ENCODE assay signal across 19 cellular contexts in the genomic region with DNA sequence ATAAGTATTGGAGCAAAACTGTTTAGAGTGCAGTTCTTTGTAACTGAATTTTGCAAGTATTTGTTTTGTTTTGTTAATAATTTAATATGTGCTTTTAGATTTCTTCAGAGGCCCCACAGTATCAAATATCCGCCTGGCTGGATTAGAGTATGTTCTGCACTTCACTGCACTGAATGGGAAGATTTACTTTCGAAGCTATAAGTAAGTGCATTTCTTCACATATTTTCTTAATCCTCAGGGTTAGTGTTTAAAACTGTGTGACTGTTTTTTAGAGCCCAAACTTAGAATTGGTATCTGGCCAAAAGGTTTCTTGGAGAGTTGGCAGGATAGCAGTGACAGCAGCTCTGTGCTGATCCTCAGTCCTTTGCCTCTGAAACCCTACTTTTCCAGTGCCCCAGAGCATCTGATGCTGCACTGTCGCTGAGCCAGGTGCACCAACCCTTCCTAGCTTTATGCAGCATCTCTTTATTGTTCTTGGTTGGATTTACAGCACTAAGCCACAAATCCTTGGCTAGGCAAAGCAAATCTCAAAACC. TPM values are rescaled to one million over a fixed set of nuclear protein-coding genes. Genes with fewer than 3 reads are reported as not detected.
DNase-seq lines count a peak whose midpoint lies in the region; TF ChIP-seq lines count a peak whose summit lies in the region.
"Had no signal": no experiment of that assay in that cellular context is flagged by ENCODE, and none has a peak within 500 bp of the region (broad histone marks: within the 10 kb centered on the region; RNA-seq: fewer than 3 reads in every experiment).

No MANE protein-coding gene starts in this region.

- no peaks in the 10 kb centered on the region for H3K27me3 Mint-ChIP-seq in mesothelial cell of epicardium (ENCODE audit: low read depth)
- no peaks in the 10 kb centered on the region; the same call in 1 of the 2 replicates for H3K27me3 Mint-ChIP-seq in HFFc6 (ENCODE audit: insufficient read depth)

- TF ChIP-seq CTCF in mesothelial cell of epicardium (IDR thresholded peaks at IDR 0.05; ENCODE audit: unreplicated experiment) = no peak
- no peak for TF ChIP-seq CTCF in HFFc6 (IDR thresholded peaks at IDR 0.05)

- H3K27me3 ChIP-seq in adipocyte (replicated peaks; ENCODE audit: control insufficient read depth, insufficient read depth, low read length) = no peaks in the 10 kb centered on the region
- H3K27me3 ChIP-seq: BLaER1 had no signal

- peaks cover 32% of the 10 kb centered on the region for H3K4me1 ChIP-seq in adipocyte (ENCODE audit: control insufficient read depth, insufficient read depth, low read length)
- H3K4me1 ChIP-seq: A549, BLaER1 had no signal

- DNase-seq in D341Med (ENCODE audit: low spot score) (peak; percentile 46), adipocyte (ENCODE audit: low read depth) (peak; percentile 77), fibroblast of the conjunctiva (ENCODE audit: low read depth) (peak; percentile 17), mesothelial cell of epicardium (ENCODE audit: low spot score in 2 of 2, unreplicated experiment in 2 of 2) (no peak), NCI-H2107 treated with DMSO at 0.1 percent for 48 hours (lab: John Stamatoyannopoulos, UW; ENCODE audit: unreplicated experiment) (no peak), NCI-H2107 (lab: John Stamatoyannopoulos, UW) (no peak), erythroblast (lab: John Stamatoyannopoulos, UW) (no peak), HFFc6 (no peak)
- DNase-seq: Calu3; CD8-positive, alpha-beta T cell; DMS79; KBM-7; NCI-H1105; NCI-H2081 treated with DMSO at 0.1 percent for 48 hours; NCI-H510A; NCI-H748 treated with DMSO at 0.1 percent for 48 hours; RPMI8226 had no signal

- no peak overlapping the region for H3K4me3 Mint-ChIP-seq in mesothelial cell of epicardium
- H3K4me3 Mint-ChIP-seq in HFFc6 = no peak overlapping the region
- H3K4me3 Mint-ChIP-seq: CD8-positive, alpha-beta T cell had no signal

- no peak overlapping the region for H3K4me3 ChIP-seq in adipocyte (ENCODE audit: low read length)
- H3K4me3 ChIP-seq: A549, BLaER1 had no signal

- TF ChIP-seq POLR2A in erythroblast (IDR thresholded peaks at IDR 0.05; ENCODE audit: low read length) = no peak

- H3K36me3 ChIP-seq in adipocyte (ENCODE audit: control insufficient read depth, insufficient read depth, low read length, severe bottlenecking) = peaks cover 44% of the 10 kb centered on the region

- H3K27ac Mint-ChIP-seq in mesothelial cell of epicardium = peak overlapping the region; percentile 72
- H3K27ac Mint-ChIP-seq in HFFc6 = no peak overlapping the region
- H3K27ac Mint-ChIP-seq: CD8-positive, alpha-beta T cell had no signal

- H3K9ac ChIP-seq in adipocyte (ENCODE audit: low read length) = peak overlapping the region; percentile 1
- H3K9ac ChIP-seq: BLaER1 had no signal

- H3K9me3 Mint-ChIP-seq in mesothelial cell of epicardium = peaks cover 4% of the 10 kb centered on the region
- no peaks in the 10 kb centered on the region for H3K9me3 Mint-ChIP-seq in HFFc6
- H3K9me3 Mint-ChIP-seq: CD8-positive, alpha-beta T cell had no signal

- H3K9me3 ChIP-seq in adipocyte (ENCODE audit: control insufficient read depth, low read length) = no peaks in the 10 kb centered on the region
- H3K9me3 ChIP-seq: A549 had no signal

- H3K36me3 Mint-ChIP-seq in mesothelial cell of epicardium (peaks cover 33% of the 10 kb centered on the region), HFFc6 (ENCODE audit: low read depth) (peaks cover 24% of the 10 kb centered on the region)

- H3K4me1 Mint-ChIP-seq in mesothelial cell of epicardium (peaks cover 8% of the 10 kb centered on the region), HFFc6 (ENCODE audit: low read depth) (peaks cover 7% of the 10 kb centered on the region)

RNA-seq across cellular contexts. Expression of a gene that starts 33.9 kb away (rescaled TPM):
- total RNA-seq in mesothelial cell of epicardium = 20.7 to 23.6 TPM (median 22.9 TPM) in 3 replicates
- total RNA-seq in HFFc6 (2021; fragmentation: NEBNext Ultra II Directional; extraction: Animal tissue kit (Norgen Biotek cat#: 25700)) = 10 to 100 TPM; 39.3 to 48.7 (median 40.9) TPM

RNA-seq across cellular contexts. Expression of a gene that starts 57.2 kb away (rescaled TPM):
- total RNA-seq in mesothelial cell of epicardium = 56.6 to 58.8 TPM (median 58.8 TPM) in 3 replicates
- total RNA-seq in HFFc6 (2021; fragmentation: NEBNext Ultra II Directional; extraction: Animal tissue kit (Norgen Biotek cat#: 25700)) = 100 to 1,000 TPM; 119 to 134 (median 127) TPM

Comparison
In these comparisons a context has a peak if more than half of its experiments do, and no peak if none do; other contexts are left out.
1. DNase-seq: peak in D341Med (single experiment), adipocyte (single experiment) and fibroblast of the conjunctiva (single experiment); none in mesothelial cell of epicardium (0 of 2), NCI-H2107 treated with DMSO at 0.1 percent for 48 hours (single experiment), NCI-H2107 (single experiment), erythroblast (0 of 2) and HFFc6 (single experiment).